9 cellular contexts compared by ENCODE assay signal in the genomic region with DNA sequence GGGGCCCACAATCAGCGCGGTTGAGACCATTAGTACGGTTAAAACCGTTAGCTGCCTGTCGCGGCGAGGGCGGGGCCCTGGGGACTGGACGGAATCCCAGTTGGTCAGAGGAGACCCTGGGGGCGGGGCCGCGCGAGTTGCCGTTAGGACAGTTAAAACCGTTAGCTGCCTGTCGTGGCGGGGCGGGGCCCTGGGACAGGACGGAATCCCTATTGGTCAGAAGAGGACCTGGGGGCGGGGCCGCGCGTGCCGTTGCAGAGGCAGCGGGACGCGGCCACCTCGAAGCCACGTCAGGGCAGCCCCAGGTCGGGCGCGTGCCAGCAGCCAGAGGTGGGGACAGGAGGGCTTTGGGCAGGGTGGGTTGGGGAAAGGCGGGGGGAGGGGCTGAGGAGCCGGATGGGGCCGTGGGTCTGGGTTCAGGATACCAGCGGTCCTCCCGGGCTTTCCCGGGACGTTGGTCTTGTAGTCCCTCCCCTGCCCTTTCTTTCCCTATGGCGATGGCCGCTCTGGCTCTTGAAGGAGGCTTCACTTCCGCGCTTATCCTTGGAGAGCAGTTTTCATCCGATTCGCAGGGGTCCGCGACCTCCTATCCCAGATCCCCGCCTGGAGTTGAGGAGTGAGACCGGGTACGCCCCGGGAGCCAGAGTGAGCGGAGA. TPM values are rescaled to one million over a fixed set of nuclear protein-coding genes. Genes with fewer than 3 reads are reported as not detected.
DNase-seq lines count a peak whose midpoint lies in the region; ATAC-seq, FAIRE-seq and TF ChIP-seq lines count a peak whose summit lies in the region.
"Had no signal": no experiment of that assay in that cellular context is flagged by ENCODE, and none has a peak within 500 bp of the region (broad histone marks: within the 10 kb centered on the region; RNA-seq: fewer than 3 reads in every experiment).

No MANE protein-coding gene starts in this region.

- H3K27ac ChIP-seq in RWPE1 (no peak overlapping the region), H1 (ENCODE audit: low read depth, low read length) (no peak overlapping the region), MM.1S (ENCODE audit: low read length) (no peak overlapping the region)

- TF ChIP-seq CTCF in RWPE1 (conservative IDR thresholded peaks at IDR 0.05; ENCODE audit: low read depth) (no peak), H1 (IDR thresholded peaks at IDR 0.05; ENCODE audit: control extremely low read depth in 1 of 3, insufficient read depth in 1 of 3, low read depth in 1 of 3, low read length in 3 of 3) (no peak), lower leg skin (IDR thresholded peaks at IDR 0.05) (no peak), MM.1S (IDR thresholded peaks at IDR 0.05; ENCODE audit: low read length) (no peak)

- no peak overlapping the region for H3K14ac ChIP-seq in H1 (ENCODE audit: insufficient read length)

- H2BK15ac ChIP-seq in H1 (ENCODE audit: low read length) = no peak overlapping the region

- H2AFZ ChIP-seq in H1 (ENCODE audit: low read length) = 0 out of 2 replicates have a peak overlapping the region, but pooled peaks have one; percentile 30
- no peak overlapping the region for H2AFZ ChIP-seq in MM.1S (ENCODE audit: low read length)

- H3K36me3 ChIP-seq in H1 (ENCODE audit: control insufficient read depth in 2 of 4, insufficient read depth in 4 of 4, low read length in 3 of 4) (no peaks in the 10 kb centered on the region), MM.1S (replicated peaks; ENCODE audit: insufficient read depth, low read length) (no peaks in the 10 kb centered on the region)

- H3K23me2 ChIP-seq in H1 (ENCODE audit: low read depth, low read length) = no peaks in the 10 kb centered on the region

- no peak overlapping the region for H4K91ac ChIP-seq in H1 (replicated peaks; ENCODE audit: insufficient read length, low read length)

- H4K20me1 ChIP-seq in H1 (replicated peaks in 1 of 2; ENCODE audit: control insufficient read depth in 1 of 2, insufficient read depth in 2 of 2, low read length in 2 of 2) (no peaks in the 10 kb centered on the region), MM.1S (ENCODE audit: insufficient read depth, low read length) (no peaks in the 10 kb centered on the region)

- WGBS in H1 (ENCODE audit: extremely low coverage in 1 of 2, insufficient coverage in 1 of 2, insufficient read length in 1 of 2, insufficient replicate concordance in 2 of 2, low coverage in 1 of 2, low lambda C conversion rate in 2 of 2, missing lambda C conversion rate in 1 of 2), 2 experiments = 93% methylated on average over 32 of the region's 52 CpGs; no CpG with 5 or more reads in 1 of the 2 experiments
- WGBS in lower leg skin, 2 donors = 12 to 42% methylated on average over 45 to 52 of the region's 52 CpGs

- H3F3A ChIP-seq in MM.1S (ENCODE audit: insufficient read depth, low read length) = no peaks in the 10 kb centered on the region

- no peak overlapping the region for H3K18ac ChIP-seq in H1 (ENCODE audit: extremely low read depth, low read length)

- H3K79me2 ChIP-seq in H1 (ENCODE audit: control insufficient read depth in 1 of 2, insufficient read depth in 2 of 2, low read length in 2 of 2) (no peaks in the 10 kb centered on the region), MM.1S (ENCODE audit: low read length) (no peaks in the 10 kb centered on the region)

- no peak overlapping the region for H2BK20ac ChIP-seq in H1 (ENCODE audit: low read length)

- H3K4ac ChIP-seq in H1 (replicated peaks; ENCODE audit: insufficient read length, low read depth, low read length) = no peak overlapping the region

- H3K56ac ChIP-seq in H1 (replicated peaks; ENCODE audit: insufficient read length, low read depth, low read length) = no peak overlapping the region

- no peak for FAIRE-seq in H1 (lab: Jason Lieb, UNC)

- TF ChIP-seq EP300 in H1 (IDR thresholded peaks at IDR 0.05; ENCODE audit: borderline replicate concordance in 1 of 2, low read depth in 2 of 2, low read length in 2 of 2) = no peak

- TF ChIP-seq RAD21 in H1 (IDR thresholded peaks at IDR 0.05 in 1 of 2, conservative IDR thresholded peaks at IDR 0.05 in 1 of 2; ENCODE audit: low read depth in 2 of 2, low read length in 2 of 2) = no peak

- H3K9me2 ChIP-seq in MM.1S (replicated peaks; ENCODE audit: insufficient read depth, low read length) = no peaks in the 10 kb centered on the region

- intact Hi-C loops in lower leg skin (cut with DNase I; ENCODE audit: low total_unique reads) = no loop called here

- H3K4me3 ChIP-seq in H1 (ENCODE audit: extremely low read depth in 1 of 4, insufficient read depth in 2 of 4, low read depth in 3 of 4, low read length in 4 of 4) (no peak overlapping the region), lower leg skin (ENCODE audit: low read depth, poor library complexity, severe bottlenecking) (no peak overlapping the region), MM.1S (ENCODE audit: low read length) (no peak overlapping the region)

- H2BK120ac ChIP-seq in H1 (replicated peaks; ENCODE audit: low read depth, low read length) = no peak overlapping the region

- no peak overlapping the region for H2BK12ac ChIP-seq in H1 (ENCODE audit: low read depth, low read length)

- H4K5ac ChIP-seq in H1 (ENCODE audit: insufficient read length, low read depth, low read length) = no peak overlapping the region

- ATAC-seq in GM21825 (IDR thresholded peaks at IDR 0.05; ENCODE audit: unreplicated experiment) = no peak
- ATAC-seq: activated naive CD4-positive, alpha-beta T cell treated with anti-CD3 and anti-CD28 coated beads, Interleukin-2, amount 50 U/mL, for 72 hours had no signal

- no peaks in the 10 kb centered on the region; a peak in 1 of 4 replicates for H3K9me3 ChIP-seq in H1 (ENCODE audit: insufficient read depth in 2 of 2, low read depth in 1 of 2, low read length in 1 of 2)
- H3K9me3 ChIP-seq in MM.1S (replicated peaks; ENCODE audit: insufficient read depth, low read length) = no peaks in the 10 kb centered on the region

- H2BK5ac ChIP-seq in H1 (ENCODE audit: low read depth, low read length) = no peak overlapping the region

- H3K9ac ChIP-seq in H1 (replicated peaks in 1 of 4; ENCODE audit: extremely low read depth in 1 of 4, low read depth in 3 of 4, low read length in 3 of 4) = no peak overlapping the region
- no peak overlapping the region for H3K9ac ChIP-seq in MM.1S (ENCODE audit: low read length)

- CTCF ChIA-PET in RWPE1 (lab: Yijun Ruan, JAX) = interaction anchor here (0.6 kb wide), 1 partner anchor 307 kb away, joined by 3 read pairs; no protein-coding TSS in a partner anchor
- CTCF ChIA-PET in H1 (lab: Charles Lee; ENCODE audit: partially characterized antibody) = interaction anchor here (0.6 to 0.7 kb wide), 2 partner anchors 11 to 29 kb away, joined by 3 to 5 read pairs; no protein-coding TSS in a partner anchor

- H3K4me1 ChIP-seq in H1 (replicated peaks in 1 of 4; ENCODE audit: control insufficient read depth in 3 of 4, insufficient read depth in 4 of 4, low read length in 3 of 4) (no peaks in the 10 kb centered on the region), MM.1S (ENCODE audit: low read length) (no peaks in the 10 kb centered on the region)

- POLR2A ChIA-PET in RWPE1 (lab: Yijun Ruan, JAX; ENCODE audit: low non-redundant PET) = no interaction called here
- POLR2A ChIA-PET in H1 (lab: Charles Lee; ENCODE audit: partially characterized antibody) = no interaction called here

- no peaks in the 10 kb centered on the region for H3K79me1 ChIP-seq in H1 (ENCODE audit: low read depth, low read length)

- no peak overlapping the region; the same call in 1 of the 2 replicates for H4K8ac ChIP-seq in H1 (ENCODE audit: extremely low read depth, insufficient read depth, low read length)

- H3K4me2 ChIP-seq in H1 (ENCODE audit: insufficient read depth in 1 of 2, low read depth in 2 of 2, low read length in 2 of 2) (no peak overlapping the region), MM.1S (ENCODE audit: low read depth, low read length) (no peak overlapping the region)

- TF ChIP-seq POLR2A in H1 (IDR thresholded peaks at IDR 0.05; ENCODE audit: control extremely low read depth in 1 of 2, low read depth in 2 of 2, low read length in 2 of 2) = no peak
- no peak for TF ChIP-seq POLR2A in lower leg skin (IDR thresholded peaks at IDR 0.05)

- H3K23ac ChIP-seq in H1 (ENCODE audit: insufficient read length) = no peak overlapping the region

- H2AK5ac ChIP-seq in H1 (ENCODE audit: low read depth, low read length) = no peak overlapping the region

- DNase-seq in RWPE1 (ENCODE audit: low spot score) (peak; percentile 30), H1 (ENCODE audit: low read depth in 1 of 2, low spot score in 2 of 2) (peak in 1 of 2 experiments; percentile 50), lower leg skin (ENCODE audit: low spot score in 2 of 2) (peak; percentile 76 to 97), stromal cell of bone marrow (ENCODE audit: low read depth) (peak; percentile 73), MM.1S (no peak), NCI-H2171 treated with DMSO at 0.1 percent for 48 hours (lab: John Stamatoyannopoulos, UW) (no peak), amniotic stem cell (lab: John Stamatoyannopoulos, UW) (no peak)

- H3K27me3 ChIP-seq in H1 (replicated peaks in 1 of 4; ENCODE audit: control insufficient read depth in 3 of 4, extremely low read depth in 1 of 4, insufficient read depth in 3 of 4, low read length in 3 of 4) (no peaks in the 10 kb centered on the region), MM.1S (replicated peaks; ENCODE audit: insufficient read depth, low read length) (no peaks in the 10 kb centered on the region; the same call in 1 of the 2 replicates)

TF ChIP-seq in H1, 55 proteins besides CTCF, POLR2A, EP300 and RAD21 (continues in another document):
- no peak for TF ChIP-seq BRCA1 (IDR thresholded peaks at IDR 0.05; ENCODE audit: low read depth, low read length)

RNA-seq across cellular contexts. Expression of a gene that starts 28.0 kb away (rescaled TPM):
- total RNA-seq in H1 (2021; fragmentation: NEBNext Ultra II Directional; extraction: Animal tissue kit (Norgen Biotek cat#: 25700)) = 15.8 and 18.1 TPM in 2 replicates
- 20.9 and 21.3 TPM in 2 replicates for polyA plus RNA-seq in H1 (2011; rRNA removed)
- 25.3 TPM for polyA plus RNA-seq in H1 (2011; cell fraction: cytosol; rRNA removed)
- 22.4 TPM for polyA plus RNA-seq in H1 (2011; cell fraction: nucleus; rRNA removed)
- polyA plus RNA-seq in H1 (2012, experiment 1 of 2) = 17.2 to 19.3 TPM (median 17.6 TPM) in 4 replicates
- 19.4 TPM for polyA plus RNA-seq in H1 (2012, experiment 2 of 2)
- 6.9 TPM for polyA plus RNA-seq in H1 (2013, experiment 1 of 2)
- 6.6 TPM for polyA plus RNA-seq in H1 (2013, experiment 2 of 2)
- 15.4 and 17.4 TPM in 2 replicates for polyA minus RNA-seq in H1 (2011; rRNA and poly(A)+ RNA removed)
- polyA minus RNA-seq in H1 (2011; cell fraction: cytosol; rRNA and poly(A)+ RNA removed) = 11.4 TPM
- polyA minus RNA-seq in H1 (2011; cell fraction: nucleus; rRNA and poly(A)+ RNA removed) = 19.8 TPM
- 10 to 100 TPM; 52.4 to 65.2 (median 56.0) TPM for total RNA-seq in lower leg skin

RNA-seq across cellular contexts. Expression of a gene that starts 33.2 kb away (rescaled TPM):
- total RNA-seq in H1 (2021; fragmentation: NEBNext Ultra II Directional; extraction: Animal tissue kit (Norgen Biotek cat#: 25700)) = 26.7 and 27.6 TPM in 2 replicates
- polyA plus RNA-seq in H1 (2011; rRNA removed) = 57.4 and 70.7 TPM in 2 replicates
- polyA plus RNA-seq in H1 (2011; cell fraction: cytosol; rRNA removed) = 56.0 TPM
- 49.3 TPM for polyA plus RNA-seq in H1 (2011; cell fraction: nucleus; rRNA removed)
- polyA plus RNA-seq in H1 (2012, experiment 1 of 2) = 19.0 to 33.3 TPM (median 30.0 TPM) in 4 replicates
- 30.3 TPM for polyA plus RNA-seq in H1 (2012, experiment 2 of 2)
- 22.3 TPM for polyA plus RNA-seq in H1 (2013, experiment 1 of 2)
- 20.5 TPM for polyA plus RNA-seq in H1 (2013, experiment 2 of 2)
- polyA minus RNA-seq in H1 (2011; rRNA and poly(A)+ RNA removed) = 58.9 and 67.1 TPM in 2 replicates
- 31.9 TPM for polyA minus RNA-seq in H1 (2011; cell fraction: cytosol; rRNA and poly(A)+ RNA removed)
- polyA minus RNA-seq in H1 (2011; cell fraction: nucleus; rRNA and poly(A)+ RNA removed) = 58.1 TPM
- total RNA-seq in lower leg skin = 10 to 100 TPM; 28.0 to 39.9 (median 33.7) TPM

Comparison
In these comparisons a context has a peak if more than half of its experiments do, and no peak if none do; other contexts are left out.
1. DNase-seq: peak in RWPE1 (single experiment), lower leg skin (2 of 2) and stromal cell of bone marrow (single experiment); none in MM.1S (single experiment), NCI-H2171 treated with DMSO at 0.1 percent for 48 hours (single experiment) and amniotic stem cell (single experiment).